8 cellular contexts compared by ENCODE assay signal in genomic region chr2:75640621-75641121, GRCh38. TPM values are rescaled to one million over a fixed set of nuclear protein-coding genes. Genes with fewer than 3 reads are reported as not detected.
DNase-seq lines count a peak whose midpoint lies in the region; ATAC-seq and TF ChIP-seq lines count a peak whose summit lies in the region.

No MANE protein-coding gene starts in this region.

- H3K36me3 ChIP-seq in SK-N-SH (replicated peaks in 1 of 2; ENCODE audit: control insufficient read depth in 1 of 2, insufficient read depth in 2 of 2, low read length in 1 of 2) (no peaks in the 10 kb centered on the region), adipocyte (ENCODE audit: control insufficient read depth, insufficient read depth, low read length, severe bottlenecking) (no peaks in the 10 kb centered on the region)

- TF ChIP-seq CTCF in GM10266 (IDR thresholded peaks at IDR 0.05; ENCODE audit: control insufficient read depth, insufficient read depth, low read depth, missing control alignments) (peak; percentile 95), SK-N-SH (IDR thresholded peaks at IDR 0.05) (peak; percentile 99)

- no peaks in the 10 kb centered on the region for H3K9me2 ChIP-seq in SK-N-SH

- H3K79me2 ChIP-seq in SK-N-SH (ENCODE audit: insufficient read depth) = no peaks in the 10 kb centered on the region

- H3K4me1 ChIP-seq in SK-N-SH (ENCODE audit: control insufficient read depth in 1 of 2, insufficient read depth in 2 of 2, low read depth in 1 of 2, low read length in 1 of 2) (peaks cover 0 to 9% of the 10 kb centered on the region in 2 experiments; a peak in 2 of 4 replicates), adipocyte (ENCODE audit: control insufficient read depth, insufficient read depth, low read length) (peaks cover 12% of the 10 kb centered on the region)

- no peaks in the 10 kb centered on the region; the same call in 1 of the 2 replicates for H3K27me3 ChIP-seq in SK-N-SH (ENCODE audit: insufficient read depth)
- H3K27me3 ChIP-seq in adipocyte (replicated peaks; ENCODE audit: control insufficient read depth, insufficient read depth, low read length) = peaks cover 8% of the 10 kb centered on the region

- intact Hi-C loops in left ventricle myocardium superior (cut with micrococcal nuclease) = no loop called here
- intact Hi-C loops in sciatic nerve (cut with DNase I) = no loop called here

- TF ChIP-seq EP300 in SK-N-SH (IDR thresholded peaks at IDR 0.05; ENCODE audit: borderline replicate concordance in 1 of 2, low read depth in 1 of 2, low read length in 1 of 2) = peak in 1 of 2 experiments; percentile 43; a peak in 2 of 4 replicates

- peak overlapping the region; percentile 73; the same call in 1 of the 2 replicates for H2AFZ ChIP-seq in SK-N-SH (ENCODE audit: low read depth)

- POLR2A ChIA-PET in SK-N-SH (lab: Yijun Ruan, JAX) = no interaction called here

- H3K4me3 ChIP-seq in SK-N-SH (ENCODE audit: low read depth in 2 of 2, low read length in 1 of 2) = peak overlapping the region in 1 of 2 experiments; percentile 42; a peak in 1 of 4 replicates
- peak overlapping the region; percentile 48 for H3K4me3 ChIP-seq in adipocyte (ENCODE audit: low read length)

- peak; percentile 97 for TF ChIP-seq RAD21 in SK-N-SH (IDR thresholded peaks at IDR 0.05; ENCODE audit: low read length)

- ATAC-seq in GM21576 (IDR thresholded peaks at IDR 0.05; ENCODE audit: unreplicated experiment) (peak; percentile 95), left ventricle myocardium superior (peak; percentile 98), sciatic nerve (peak; percentile 97)

- peak overlapping the region; percentile 56; the same call in 1 of the 2 replicates for H3K4me2 ChIP-seq in SK-N-SH

- peak; percentile 58 for DNase-seq in GM10266 (ENCODE audit: extremely low spot score)
- peak; percentile 14 for DNase-seq in HuH-7.5 (ENCODE audit: low spot score)
- DNase-seq in SK-N-SH = peak; percentile 66
- peak; percentile 92 for DNase-seq in adipocyte (ENCODE audit: low read depth)
- peak; percentile 74 for DNase-seq in left ventricle myocardium superior
- DNase-seq in sciatic nerve (ENCODE audit: low spot score) = peak; percentile 84
- DNase-seq in NCI-H187 treated with DMSO at 0.1 percent for 48 hours (lab: John Stamatoyannopoulos, UW) = no peak

- 3% methylated on average over 3 of the region's 3 CpGs for WGBS in SK-N-SH (ENCODE audit: low lambda C conversion rate)

- CTCF ChIA-PET in SK-N-SH (lab: Yijun Ruan, JAX) = interaction anchor here (0.6 to 4.5 kb wide), 37 partner anchors 8 to 1881 kb away, joined by 3 to 30 read pairs (median 5); partner anchors contain the start of genes EVA1A and LRRTM4

- H3K9me3 ChIP-seq in SK-N-SH (no peaks in the 10 kb centered on the region), adipocyte (ENCODE audit: control insufficient read depth, low read length) (no peaks in the 10 kb centered on the region)

- peaks cover 4% of the 10 kb centered on the region for H3F3A ChIP-seq in SK-N-SH (replicated peaks; ENCODE audit: insufficient read depth)

- H3K9ac ChIP-seq in SK-N-SH (no peak overlapping the region), adipocyte (ENCODE audit: low read length) (peak overlapping the region; percentile 30)

- H4K20me1 ChIP-seq in SK-N-SH (ENCODE audit: insufficient read depth) = no peaks in the 10 kb centered on the region

- H3K27ac ChIP-seq in SK-N-SH (ENCODE audit: low read depth in 2 of 2, low read length in 1 of 2) = peak overlapping the region; percentile 17 to 74; a peak in 3 of 4 replicates

TF ChIP-seq in SK-N-SH, 30 proteins besides CTCF, POLR2A, EP300 and RAD21:
- TF ChIP-seq ZBTB33 (IDR thresholded peaks at IDR 0.05; ENCODE audit: borderline replicate concordance, low read depth) (no peak), MEF2A (IDR thresholded peaks at IDR 0.05; ENCODE audit: borderline replicate concordance, low read depth) (no peak), MXI1 (IDR thresholded peaks at IDR 0.05; ENCODE audit: low read depth, low read length) (peak; percentile 94), ELF1 (IDR thresholded peaks at IDR 0.05) (no peak), FOXM1 (IDR thresholded peaks at IDR 0.05; ENCODE audit: low read depth) (no peak), SIN3A (IDR thresholded peaks at IDR 0.05; ENCODE audit: borderline replicate concordance, low read depth, low read length) (peak; percentile 54; the same call in 1 of the 2 replicates), RFX5 (IDR thresholded peaks at IDR 0.05; ENCODE audit: low read length) (peak; percentile 41; the same call in 1 of the 2 replicates), TAF1 (IDR thresholded peaks at IDR 0.05; ENCODE audit: borderline replicate concordance, low read depth, low read length) (no peak), FOSL2 (IDR thresholded peaks at IDR 0.05; ENCODE audit: borderline replicate concordance, low read depth) (no peak), NFIC (IDR thresholded peaks at IDR 0.05; ENCODE audit: borderline replicate concordance) (peak; percentile 61; the same call in 1 of the 2 replicates), SMC3 (IDR thresholded peaks at IDR 0.05; ENCODE audit: low read depth, low read length) (peak; percentile 94), CHD2 (IDR thresholded peaks at IDR 0.05; ENCODE audit: low read length, partially characterized antibody) (peak; percentile 36), JUND (IDR thresholded peaks at IDR 0.05) (no peak), MAX (IDR thresholded peaks at IDR 0.05; ENCODE audit: low read depth) (peak; percentile 90), TCF12 (IDR thresholded peaks at IDR 0.05) (0 out of 2 replicates have a peak, but pooled peaks have one; percentile 7)

RNA-seq across cellular contexts. Expression of gene MRPL19, which starts 5.9 kb away (rescaled TPM):
- 15.4 and 18.5 TPM in 2 replicates for polyA plus RNA-seq in SK-N-SH (2012; rRNA removed)
- polyA plus RNA-seq in SK-N-SH (2012; cell fraction: cytosol; rRNA removed) = 24.7 and 39.6 TPM in 2 replicates
- polyA plus RNA-seq in SK-N-SH (2012; cell fraction: nucleus; rRNA removed) = 8.2 and 8.3 TPM in 2 replicates
- 60.1 TPM for total RNA-seq in left ventricle myocardium superior
- total RNA-seq in sciatic nerve = 48.3 TPM
